1 cellular context compared by ENCODE assay signal in genomic region chr5:136057401-136057951, GRCh38.
TF ChIP-seq lines count a peak whose summit lies in the region.

No MANE protein-coding gene starts in this region.

TF ChIP-seq in endothelial cell of umbilical vein, 7 proteins besides CTCF, POLR2A, EP300 and RAD21:
- TF ChIP-seq GATA2 (IDR thresholded peaks at IDR 0.05; ENCODE audit: insufficient read depth, insufficient read length, low read depth, low read length), result no peak
- TF ChIP-seq, protein P1, sequence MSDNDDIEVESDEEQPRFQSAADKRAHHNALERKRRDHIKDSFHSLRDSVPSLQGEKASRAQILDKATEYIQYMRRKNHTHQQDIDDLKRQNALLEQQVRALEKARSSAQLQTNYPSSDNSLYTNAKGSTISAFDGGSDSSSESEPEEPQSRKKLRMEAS (IDR thresholded peaks at IDR 0.05; ENCODE audit: insufficient read depth, insufficient read length), result no peak
- no peak for TF ChIP-seq JUN (IDR thresholded peaks at IDR 0.05; ENCODE audit: borderline replicate concordance, insufficient read depth, insufficient read length, low read depth)
- TF ChIP-seq EZH2 (IDR thresholded peaks at IDR 0.05; ENCODE audit: borderline replicate concordance, low read depth, low read length, severe bottlenecking), result no peak
- no peak for TF ChIP-seq MYC (IDR thresholded peaks at IDR 0.05; ENCODE audit: low read depth, low read length)
- no peak for TF ChIP-seq FOS (IDR thresholded peaks at IDR 0.05; ENCODE audit: borderline replicate concordance, insufficient read depth, low read length)
- no peak for TF ChIP-seq POLR2AphosphoS5 (IDR thresholded peaks at IDR 0.05; ENCODE audit: insufficient read depth, low read depth, low read length)
